ENCODE assay signal across 22 cellular contexts in the genomic region with DNA sequence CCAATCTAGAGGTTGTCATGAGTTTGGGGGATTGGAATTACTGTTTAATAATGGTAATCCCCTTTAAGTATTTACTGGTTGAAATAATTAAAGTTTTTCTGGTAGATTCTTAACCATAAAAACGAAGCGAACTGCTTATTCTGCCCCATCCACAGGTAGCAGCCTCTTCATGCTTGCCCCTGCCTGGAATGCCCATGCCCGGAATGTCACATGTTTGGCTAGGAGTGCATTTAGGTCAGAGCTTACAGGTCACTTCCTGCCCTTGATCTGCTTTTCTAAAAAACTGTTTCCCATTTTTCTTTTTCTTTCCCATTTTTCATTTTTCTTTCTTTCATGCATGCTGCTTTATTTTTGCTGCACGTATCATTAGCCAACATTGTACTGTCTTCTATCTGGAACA.
DNase-seq lines count a peak whose midpoint lies in the region; ATAC-seq and TF ChIP-seq lines count a peak whose summit lies in the region.
"Had no signal": no experiment of that assay in that cellular context is flagged by ENCODE, and none has a peak within 500 bp of the region (broad histone marks: within the 10 kb centered on the region; RNA-seq: fewer than 3 reads in every experiment).

No MANE protein-coding gene starts in this region.

- peaks cover 31% of the 10 kb centered on the region for H3K36me3 Mint-ChIP-seq in osteocyte (ENCODE audit: unreplicated experiment)
- no peaks in the 10 kb centered on the region for H3K36me3 Mint-ChIP-seq in activated naive CD8-positive, alpha-beta T cell treated with anti-CD3 and anti-CD28 coated beads for 36 hours

- H3K4me1 Mint-ChIP-seq in osteocyte (ENCODE audit: unreplicated experiment) = peaks cover 48% of the 10 kb centered on the region
- H3K4me1 Mint-ChIP-seq in activated naive CD8-positive, alpha-beta T cell treated with anti-CD3 and anti-CD28 coated beads for 36 hours = peaks cover 3% of the 10 kb centered on the region
- H3K4me1 Mint-ChIP-seq: B cell had no signal

- ATAC-seq in PC-3 = no peak
- no peak for ATAC-seq in GM18502 (IDR thresholded peaks at IDR 0.05; ENCODE audit: poor library complexity, unreplicated experiment)
- ATAC-seq in HG03565 (IDR thresholded peaks at IDR 0.05; ENCODE audit: unreplicated experiment) = no peak
- ATAC-seq: effector memory CD8-positive, alpha-beta T cell; K562; Panc1 had no signal

- H3F3A ChIP-seq in PC-3 (ENCODE audit: low read length, unreplicated experiment) = peaks cover 8% of the 10 kb centered on the region

- no peaks in the 10 kb centered on the region for H3K9me2 ChIP-seq in PC-3 (replicated peaks; ENCODE audit: low read length)

- H4K20me1 ChIP-seq in PC-3 (ENCODE audit: low read length) = no peaks in the 10 kb centered on the region

- H3K4me3 ChIP-seq in PC-3 (ENCODE audit: low read length) (no peak overlapping the region), esophagus squamous epithelium (no peak overlapping the region), uterus (no peak overlapping the region)
- H3K4me3 ChIP-seq: K562 had no signal

- CTCF ChIA-PET in PC-3 (lab: Charles Lee) = no interaction called here

- no peak overlapping the region for H3K9ac ChIP-seq in PC-3 (ENCODE audit: low read length)

- H3K9me3 Mint-ChIP-seq in osteocyte (ENCODE audit: unreplicated experiment) = no peaks in the 10 kb centered on the region
- no peaks in the 10 kb centered on the region for H3K9me3 Mint-ChIP-seq in activated naive CD8-positive, alpha-beta T cell treated with anti-CD3 and anti-CD28 coated beads for 36 hours
- H3K9me3 Mint-ChIP-seq: effector memory CD8-positive, alpha-beta T cell; nephron; T-helper 2 cell treated with Interferon-gamma antibody and Interleukin-4, amounts not matched to agents 5 μg/mL and 100 μg/mL, for 36 hours had no signal

- no TSS peak for BruUV-seq in PC-3 (replicated peaks; lab: Mats Ljungman, UMichigan)

- H3K36me3 ChIP-seq in PC-3 (ENCODE audit: low read depth, low read length) (peaks cover 20% of the 10 kb centered on the region), esophagus squamous epithelium (peaks cover 0 to 43% (median 0%) of the 10 kb centered on the region in 3 donors), uterus (no peaks in the 10 kb centered on the region)

- no peaks in the 10 kb centered on the region for H3K27me3 ChIP-seq in PC-3 (ENCODE audit: low read length)
- H3K27me3 ChIP-seq in esophagus squamous epithelium = no peaks in the 10 kb centered on the region
- H3K27me3 ChIP-seq in uterus = no peaks in the 10 kb centered on the region

- H3K27ac Mint-ChIP-seq in osteocyte (ENCODE audit: unreplicated experiment) = peak overlapping the region; percentile 60
- no peak overlapping the region for H3K27ac Mint-ChIP-seq in activated naive CD8-positive, alpha-beta T cell treated with anti-CD3 and anti-CD28 coated beads for 36 hours
- H3K27ac Mint-ChIP-seq: B cell; effector memory CD8-positive, alpha-beta T cell; T-helper 2 cell treated with Interferon-gamma antibody and Interleukin-4, amounts not matched to agents 5 μg/mL and 100 μg/mL, for 36 hours had no signal

- no peaks in the 10 kb centered on the region for H3K27me3 Mint-ChIP-seq in osteocyte (ENCODE audit: unreplicated experiment)
- H3K27me3 Mint-ChIP-seq in activated naive CD8-positive, alpha-beta T cell treated with anti-CD3 and anti-CD28 coated beads for 36 hours = peaks cover 4% of the 10 kb centered on the region
- H3K27me3 Mint-ChIP-seq: effector memory CD8-positive, alpha-beta T cell had no signal

- H2AFZ ChIP-seq in PC-3 (ENCODE audit: low read length) = no peak overlapping the region

- peak overlapping the region; percentile 80 for H3K27ac ChIP-seq in PC-3 (ENCODE audit: low read length)
- H3K27ac ChIP-seq in esophagus squamous epithelium = peak overlapping the region; percentile 75 to 90 (median 90)
- H3K27ac ChIP-seq in uterus = peak overlapping the region; percentile 82 to 87

- H3K4me3 Mint-ChIP-seq in osteocyte (ENCODE audit: unreplicated experiment) = no peak overlapping the region
- H3K4me3 Mint-ChIP-seq in activated naive CD8-positive, alpha-beta T cell treated with anti-CD3 and anti-CD28 coated beads for 36 hours = no peak overlapping the region
- H3K4me3 Mint-ChIP-seq: B cell; effector memory CD8-positive, alpha-beta T cell; nephron; T-helper 2 cell treated with Interferon-gamma antibody and Interleukin-4, amounts not matched to agents 5 μg/mL and 100 μg/mL, for 36 hours had no signal

- DNase-seq in PC-3 = no peak
- no peak for DNase-seq in esophagus squamous epithelium (lab: John Stamatoyannopoulos, UW)
- DNase-seq in osteocyte (ENCODE audit: extremely low spot score, unreplicated experiment) = no peak
- DNase-seq in uterus = no peak
- no peak for DNase-seq in activated naive CD8-positive, alpha-beta T cell treated with anti-CD3 and anti-CD28 coated beads for 36 hours
- DNase-seq: activated CD4-positive, alpha-beta T cell treated with anti-CD3 and anti-CD28 coated beads, Interleukin-2, amount 50 U/mL, for 48 hours; activated naive CD4-positive, alpha-beta T cell; activated T-cell treated with anti-CD3 and anti-CD28 coated beads for 4 hours; anterior cingulate cortex; Caco-2; effector memory CD8-positive, alpha-beta T cell; kidney; NCI-H1694; stimulated activated CD8-positive, alpha-beta memory T cell treated with anti-CD3 and anti-CD28 coated beads, Interleukin-4, amount 100 ng/mL, for 48 hours; substantia nigra had no signal

- intact Hi-C loops in PC-3 (cut with micrococcal nuclease) (loop anchor here (2.0 to 10.0 kb wide), 4 partner anchors 41 to 317 kb away; a partner anchor contains a TSS), esophagus squamous epithelium (cut with DNase I) (no loop called here), uterus (cut with DNase I; ENCODE audit: low total_unique reads) (no loop called here)

- H3K4me2 ChIP-seq in PC-3 (ENCODE audit: low read length) = peak overlapping the region; percentile 63; the same call in 1 of the 2 replicates

- WGBS in esophagus squamous epithelium, 2 donors = 72 to 84% methylated on average over 4 of the region's 4 CpGs

- peaks cover 31% of the 10 kb centered on the region for H3K79me2 ChIP-seq in PC-3 (ENCODE audit: low read length)

- POLR2A ChIA-PET in PC-3 (lab: Charles Lee; ENCODE audit: unreplicated experiment) = interaction anchor here (0.6 kb wide), 1 partner anchor 77 kb away, joined by 8 read pairs; no protein-coding TSS in a partner anchor

- peaks cover 27% of the 10 kb centered on the region for H3K4me1 ChIP-seq in PC-3 (ENCODE audit: insufficient read depth, low read length)
- H3K4me1 ChIP-seq in esophagus squamous epithelium = peaks cover 0 to 34% (median 13%) of the 10 kb centered on the region in 3 donors
- no peaks in the 10 kb centered on the region for H3K4me1 ChIP-seq in uterus

- TF ChIP-seq POLR2A in esophagus squamous epithelium (IDR thresholded peaks at IDR 0.05) (no peak), uterus (IDR thresholded peaks at IDR 0.05) (no peak)

- H3K9me3 ChIP-seq in PC-3 (ENCODE audit: low read length) (no peaks in the 10 kb centered on the region), esophagus squamous epithelium (no peaks in the 10 kb centered on the region), uterus (no peaks in the 10 kb centered on the region)
- H3K9me3 ChIP-seq: Caco-2 had no signal

- TF ChIP-seq CTCF in PC-3 (conservative IDR thresholded peaks at IDR 0.05; ENCODE audit: low read depth, low read length) = no peak
- no peak for TF ChIP-seq CTCF in esophagus squamous epithelium (IDR thresholded peaks at IDR 0.05)
- no peak for TF ChIP-seq CTCF in osteocyte (IDR thresholded peaks at IDR 0.05)
- TF ChIP-seq CTCF in uterus (IDR thresholded peaks at IDR 0.05) = no peak
